1 cellular context compared by ENCODE assay signal in genomic region chr18:7566587-7567486, GRCh38.
A peak's percentile ranks its signal among the peaks of the same experiment; 100 is the strongest.
TF ChIP-seq lines count a peak whose summit lies in the region.

Gene PTPRM (plus strand): TSS chr18:7567316. CDS start chr18:7567819, 503 bp downstream.

TF ChIP-seq in HepG2, 621 proteins besides CTCF, POLR2A, EP300 and RAD21 (continued from another document and continues in another):
- TF ChIP-seq ASH2L (IDR thresholded peaks at IDR 0.05; ENCODE audit: insufficient read length, low read depth, low read length) (peak; percentile 42), KMT2A (CRISPR knock-in tag; IDR thresholded peaks at IDR 0.05) (peak; percentile 20; the same call in 1 of the 2 replicates), ARNT (IDR thresholded peaks at IDR 0.05) (no peak), SMARCC2 (IDR thresholded peaks at IDR 0.05) (no peak), TFDP2 (CRISPR knock-in tag; IDR thresholded peaks at IDR 0.05) (0 out of 2 replicates have a peak, but pooled peaks have one; percentile 36), CBX1 (IDR thresholded peaks at IDR 0.05; ENCODE audit: low read depth) (peak; percentile 13), ZFY (CRISPR knock-in tag; IDR thresholded peaks at IDR 0.05) (peak; percentile 83), ZNF737 (CRISPR knock-in tag; IDR thresholded peaks at IDR 0.05; ENCODE audit: borderline replicate concordance) (no peak), SP4 (CRISPR knock-in tag; IDR thresholded peaks at IDR 0.05) (peak; percentile 54), NFKBIZ (CRISPR knock-in tag; IDR thresholded peaks at IDR 0.05) (no peak), EHMT2 (IDR thresholded peaks at IDR 0.05; ENCODE audit: borderline replicate concordance, low read depth, low read length) (no peak), HNRNPK (IDR thresholded peaks at IDR 0.05; ENCODE audit: low read depth, low read length, poor library complexity, severe bottlenecking) (no peak), ZNF672 (CRISPR knock-in tag; IDR thresholded peaks at IDR 0.05) (peak; percentile 82; the same call in 1 of the 2 replicates), HOXA5 (CRISPR knock-in tag; IDR thresholded peaks at IDR 0.05) (peak; percentile 14; the same call in 1 of the 2 replicates), YEATS4 (CRISPR knock-in tag; IDR thresholded peaks at IDR 0.05; ENCODE audit: borderline replicate concordance) (0 out of 2 replicates have a peak, but pooled peaks have one; percentile 10), MXD4 (CRISPR knock-in tag; IDR thresholded peaks at IDR 0.05) (no peak), SETDB1 (CRISPR knock-in tag; IDR thresholded peaks at IDR 0.05; ENCODE audit: borderline replicate concordance) (no peak), FOXK2 (IDR thresholded peaks at IDR 0.05) (no peak), TFDP1 (CRISPR knock-in tag; IDR thresholded peaks at IDR 0.05; ENCODE audit: borderline replicate concordance) (peak; percentile 41; the same call in 1 of the 2 replicates), HNRNPLL (IDR thresholded peaks at IDR 0.05; ENCODE audit: low read depth, low read length, poor library complexity, severe bottlenecking) (peak; percentile 98), STAG1 (CRISPR knock-in tag; IDR thresholded peaks at IDR 0.05) (peak; percentile 47), EEA1 (CRISPR knock-in tag; IDR thresholded peaks at IDR 0.05; ENCODE audit: borderline replicate concordance) (no peak), ZNF777 (CRISPR knock-in tag; IDR thresholded peaks at IDR 0.05) (peak; percentile 75; the same call in 1 of the 2 replicates), ZNF556 (CRISPR knock-in tag; IDR thresholded peaks at IDR 0.05; ENCODE audit: borderline replicate concordance) (no peak), ZKSCAN1 (IDR thresholded peaks at IDR 0.05; ENCODE audit: low read length) (no peak), NONO (IDR thresholded peaks at IDR 0.05) (no peak), NONO (CRISPR knock-in tag; conservative IDR thresholded peaks at IDR 0.05) (peak; percentile 54; the same call in 1 of the 2 replicates), ARNTL (CRISPR knock-in tag; IDR thresholded peaks at IDR 0.05) (no peak), AHDC1 (CRISPR knock-in tag; IDR thresholded peaks at IDR 0.05; ENCODE audit: borderline replicate concordance) (no peak), ZFX (CRISPR knock-in tag; IDR thresholded peaks at IDR 0.05; ENCODE audit: low read depth) (peak; percentile 66), ZBTB2 (CRISPR knock-in tag; IDR thresholded peaks at IDR 0.05; ENCODE audit: low read depth) (peak; percentile 31), AGO2 (optimal IDR thresholded peaks at IDR 0.05; ENCODE audit: low read depth, low read length) (no peak)
- TF ChIP-seq, protein P1, sequence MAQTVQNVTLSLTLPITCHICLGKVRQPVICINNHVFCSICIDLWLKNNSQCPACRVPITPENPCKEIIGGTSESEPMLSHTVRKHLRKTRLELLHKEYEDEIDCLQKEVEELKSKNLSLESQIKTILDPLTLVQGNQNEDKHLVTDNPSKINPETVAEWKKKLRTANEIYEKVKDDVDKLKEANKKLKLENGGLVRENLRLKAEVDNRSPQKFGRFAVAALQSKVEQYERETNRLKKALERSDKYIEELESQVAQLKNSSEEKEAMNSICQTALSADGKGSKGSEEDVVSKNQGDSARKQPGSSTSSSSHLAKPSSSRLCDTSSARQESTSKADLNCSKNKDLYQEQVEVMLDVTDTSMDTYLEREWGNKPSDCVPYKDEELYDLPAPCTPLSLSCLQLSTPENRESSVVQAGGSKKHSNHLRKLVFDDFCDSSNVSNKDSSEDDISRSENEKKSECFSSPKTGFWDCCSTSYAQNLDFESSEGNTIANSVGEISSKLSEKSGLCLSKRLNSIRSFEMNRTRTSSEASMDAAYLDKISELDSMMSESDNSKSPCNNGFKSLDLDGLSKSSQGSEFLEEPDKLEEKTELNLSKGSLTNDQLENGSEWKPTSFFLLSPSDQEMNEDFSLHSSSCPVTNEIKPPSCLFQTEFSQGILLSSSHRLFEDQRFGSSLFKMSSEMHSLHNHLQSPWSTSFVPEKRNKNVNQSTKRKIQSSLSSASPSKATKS (CRISPR knock-in tag; IDR thresholded peaks at IDR 0.05) = no peak
- TF ChIP-seq, protein P2, sequence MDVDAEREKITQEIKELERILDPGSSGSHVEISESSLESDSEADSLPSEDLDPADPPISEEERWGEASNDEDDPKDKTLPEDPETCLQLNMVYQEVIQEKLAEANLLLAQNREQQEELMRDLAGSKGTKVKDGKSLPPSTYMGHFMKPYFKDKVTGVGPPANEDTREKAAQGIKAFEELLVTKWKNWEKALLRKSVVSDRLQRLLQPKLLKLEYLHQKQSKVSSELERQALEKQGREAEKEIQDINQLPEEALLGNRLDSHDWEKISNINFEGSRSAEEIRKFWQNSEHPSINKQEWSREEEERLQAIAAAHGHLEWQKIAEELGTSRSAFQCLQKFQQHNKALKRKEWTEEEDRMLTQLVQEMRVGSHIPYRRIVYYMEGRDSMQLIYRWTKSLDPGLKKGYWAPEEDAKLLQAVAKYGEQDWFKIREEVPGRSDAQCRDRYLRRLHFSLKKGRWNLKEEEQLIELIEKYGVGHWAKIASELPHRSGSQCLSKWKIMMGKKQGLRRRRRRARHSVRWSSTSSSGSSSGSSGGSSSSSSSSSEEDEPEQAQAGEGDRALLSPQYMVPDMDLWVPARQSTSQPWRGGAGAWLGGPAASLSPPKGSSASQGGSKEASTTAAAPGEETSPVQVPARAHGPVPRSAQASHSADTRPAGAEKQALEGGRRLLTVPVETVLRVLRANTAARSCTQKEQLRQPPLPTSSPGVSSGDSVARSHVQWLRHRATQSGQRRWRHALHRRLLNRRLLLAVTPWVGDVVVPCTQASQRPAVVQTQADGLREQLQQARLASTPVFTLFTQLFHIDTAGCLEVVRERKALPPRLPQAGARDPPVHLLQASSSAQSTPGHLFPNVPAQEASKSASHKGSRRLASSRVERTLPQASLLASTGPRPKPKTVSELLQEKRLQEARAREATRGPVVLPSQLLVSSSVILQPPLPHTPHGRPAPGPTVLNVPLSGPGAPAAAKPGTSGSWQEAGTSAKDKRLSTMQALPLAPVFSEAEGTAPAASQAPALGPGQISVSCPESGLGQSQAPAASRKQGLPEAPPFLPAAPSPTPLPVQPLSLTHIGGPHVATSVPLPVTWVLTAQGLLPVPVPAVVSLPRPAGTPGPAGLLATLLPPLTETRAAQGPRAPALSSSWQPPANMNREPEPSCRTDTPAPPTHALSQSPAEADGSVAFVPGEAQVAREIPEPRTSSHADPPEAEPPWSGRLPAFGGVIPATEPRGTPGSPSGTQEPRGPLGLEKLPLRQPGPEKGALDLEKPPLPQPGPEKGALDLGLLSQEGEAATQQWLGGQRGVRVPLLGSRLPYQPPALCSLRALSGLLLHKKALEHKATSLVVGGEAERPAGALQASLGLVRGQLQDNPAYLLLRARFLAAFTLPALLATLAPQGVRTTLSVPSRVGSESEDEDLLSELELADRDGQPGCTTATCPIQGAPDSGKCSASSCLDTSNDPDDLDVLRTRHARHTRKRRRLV (CRISPR knock-in tag; IDR thresholded peaks at IDR 0.05) = no peak
- TF ChIP-seq, protein P3, sequence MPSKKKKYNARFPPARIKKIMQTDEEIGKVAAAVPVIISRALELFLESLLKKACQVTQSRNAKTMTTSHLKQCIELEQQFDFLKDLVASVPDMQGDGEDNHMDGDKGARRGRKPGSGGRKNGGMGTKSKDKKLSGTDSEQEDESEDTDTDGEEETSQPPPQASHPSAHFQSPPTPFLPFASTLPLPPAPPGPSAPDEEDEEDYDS (CRISPR knock-in tag; IDR thresholded peaks at IDR 0.05) = no peak
- TF ChIP-seq, protein P4, sequence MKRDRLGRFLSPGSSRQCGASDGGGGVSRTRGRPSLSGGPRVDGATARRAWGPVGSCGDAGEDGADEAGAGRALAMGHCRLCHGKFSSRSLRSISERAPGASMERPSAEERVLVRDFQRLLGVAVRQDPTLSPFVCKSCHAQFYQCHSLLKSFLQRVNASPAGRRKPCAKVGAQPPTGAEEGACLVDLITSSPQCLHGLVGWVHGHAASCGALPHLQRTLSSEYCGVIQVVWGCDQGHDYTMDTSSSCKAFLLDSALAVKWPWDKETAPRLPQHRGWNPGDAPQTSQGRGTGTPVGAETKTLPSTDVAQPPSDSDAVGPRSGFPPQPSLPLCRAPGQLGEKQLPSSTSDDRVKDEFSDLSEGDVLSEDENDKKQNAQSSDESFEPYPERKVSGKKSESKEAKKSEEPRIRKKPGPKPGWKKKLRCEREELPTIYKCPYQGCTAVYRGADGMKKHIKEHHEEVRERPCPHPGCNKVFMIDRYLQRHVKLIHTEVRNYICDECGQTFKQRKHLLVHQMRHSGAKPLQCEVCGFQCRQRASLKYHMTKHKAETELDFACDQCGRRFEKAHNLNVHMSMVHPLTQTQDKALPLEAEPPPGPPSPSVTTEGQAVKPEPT (CRISPR knock-in tag; IDR thresholded peaks at IDR 0.05; ENCODE audit: low read depth) = 0 out of 2 replicates have a peak, but pooled peaks have one; percentile 31
- TF ChIP-seq, protein P5, sequence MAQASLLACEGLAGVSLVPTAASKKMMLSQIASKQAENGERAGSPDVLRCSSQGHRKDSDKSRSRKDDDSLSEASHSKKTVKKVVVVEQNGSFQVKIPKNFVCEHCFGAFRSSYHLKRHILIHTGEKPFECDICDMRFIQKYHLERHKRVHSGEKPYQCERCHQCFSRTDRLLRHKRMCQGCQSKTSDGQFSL (CRISPR knock-in tag; IDR thresholded peaks at IDR 0.05) = no peak
- TF ChIP-seq, protein P6, sequence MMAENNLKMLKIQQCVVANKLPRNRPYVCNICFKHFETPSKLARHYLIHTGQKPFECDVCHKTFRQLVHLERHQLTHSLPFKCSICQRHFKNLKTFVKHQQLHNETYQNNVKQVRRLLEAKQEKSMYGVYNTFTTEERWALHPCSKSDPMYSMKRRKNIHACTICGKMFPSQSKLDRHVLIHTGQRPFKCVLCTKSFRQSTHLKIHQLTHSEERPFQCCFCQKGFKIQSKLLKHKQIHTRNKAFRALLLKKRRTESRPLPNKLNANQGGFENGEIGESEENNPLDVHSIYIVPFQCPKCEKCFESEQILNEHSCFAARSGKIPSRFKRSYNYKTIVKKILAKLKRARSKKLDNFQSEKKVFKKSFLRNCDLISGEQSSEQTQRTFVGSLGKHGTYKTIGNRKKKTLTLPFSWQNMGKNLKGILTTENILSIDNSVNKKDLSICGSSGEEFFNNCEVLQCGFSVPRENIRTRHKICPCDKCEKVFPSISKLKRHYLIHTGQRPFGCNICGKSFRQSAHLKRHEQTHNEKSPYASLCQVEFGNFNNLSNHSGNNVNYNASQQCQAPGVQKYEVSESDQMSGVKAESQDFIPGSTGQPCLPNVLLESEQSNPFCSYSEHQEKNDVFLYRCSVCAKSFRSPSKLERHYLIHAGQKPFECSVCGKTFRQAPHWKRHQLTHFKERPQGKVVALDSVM (CRISPR knock-in tag; IDR thresholded peaks at IDR 0.05) = 0 out of 2 replicates have a peak, but pooled peaks have one; percentile 18
